In the genomic region with DNA sequence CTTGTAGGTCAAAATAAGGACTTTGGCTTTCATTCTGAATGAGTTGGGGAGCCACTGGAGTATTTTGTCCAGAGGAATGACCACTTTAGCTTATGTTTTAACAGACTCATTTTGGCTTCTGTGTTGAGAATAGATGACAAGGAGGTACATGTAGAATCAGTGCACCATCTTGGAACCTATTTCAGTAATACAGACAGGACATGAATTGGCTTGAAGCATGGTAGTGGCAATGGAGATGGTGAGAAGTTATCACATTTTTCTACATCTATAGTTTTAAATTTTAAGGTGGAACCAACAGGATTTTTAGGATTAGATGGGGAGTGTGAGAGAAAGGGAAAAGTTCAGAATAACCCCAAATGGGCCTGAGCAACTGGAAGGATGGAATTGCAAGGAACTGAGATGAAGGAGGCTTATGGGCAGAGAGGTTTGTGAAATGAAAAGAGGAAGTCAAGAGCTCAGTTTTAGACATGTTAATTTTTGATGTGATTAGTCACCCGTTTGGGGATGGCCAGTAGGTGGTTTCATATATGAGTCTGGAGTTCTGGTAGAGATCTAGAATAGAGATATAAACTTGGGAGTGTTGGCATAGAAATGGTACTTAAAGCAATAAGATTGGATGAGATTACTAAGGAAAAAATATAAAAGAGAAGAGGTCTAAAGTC, we compare ENCODE assay signal across 26 cellular contexts.
A peak's percentile ranks its signal among the peaks of the same experiment; 100 is the strongest.
DNase-seq lines count a peak whose midpoint lies in the region; ATAC-seq, FAIRE-seq and TF ChIP-seq lines count a peak whose summit lies in the region.
"Had no signal": no experiment of that assay in that cellular context is flagged by ENCODE, and none has a peak within 500 bp of the region (broad histone marks: within the 10 kb centered on the region; RNA-seq: fewer than 3 reads in every experiment).

No MANE protein-coding gene starts in this region.

- ATAC-seq in HG02623 (IDR thresholded peaks at IDR 0.05; ENCODE audit: unreplicated experiment): no peak
- ATAC-seq: left cardiac atrium had no signal

- peaks cover 0 to 1% of the 10 kb centered on the region in 2 donors for H3K36me3 Mint-ChIP-seq in CD14-positive monocyte
- H3K36me3 Mint-ChIP-seq: mesothelial cell of epicardium, neural progenitor cell had no signal

- H2AFZ ChIP-seq in GM23248 (no peak overlapping the region), keratinocyte (ENCODE audit: control insufficient read depth, low read length) (no peak overlapping the region), SK-N-SH (ENCODE audit: low read depth) (no peak overlapping the region)
- H2AFZ ChIP-seq: neural progenitor cell had no signal

- H3F3A ChIP-seq in GM23248 (ENCODE audit: insufficient read depth): no peaks in the 10 kb centered on the region
- no peaks in the 10 kb centered on the region for H3F3A ChIP-seq in SK-N-SH (replicated peaks; ENCODE audit: insufficient read depth)

- no peak for TF ChIP-seq CTCF in CD14-positive monocyte (IDR thresholded peaks at IDR 0.05)
- no peak for TF ChIP-seq CTCF in keratinocyte (optimal IDR thresholded peaks at IDR 0.05 in 1 of 3, IDR thresholded peaks at IDR 0.05 in 1 of 3, conservative IDR thresholded peaks at IDR 0.05 in 1 of 3; ENCODE audit: extremely low read depth in 1 of 3, insufficient read depth in 2 of 3, low read length in 3 of 3)
- TF ChIP-seq CTCF in SK-N-SH (IDR thresholded peaks at IDR 0.05): no peak

- POLR2A ChIA-PET in SK-N-SH (lab: Yijun Ruan, JAX): no interaction called here

- H3K4me2 ChIP-seq in GM23248 (ENCODE audit: unreplicated experiment) (no peak overlapping the region), keratinocyte (ENCODE audit: control insufficient read depth, extremely low read depth, insufficient read depth, low read depth, low read length) (no peak overlapping the region), SK-N-SH (no peak overlapping the region)
- H3K4me2 ChIP-seq: neural progenitor cell had no signal

- no peak for TF ChIP-seq EP300 in SK-N-SH (IDR thresholded peaks at IDR 0.05; ENCODE audit: borderline replicate concordance in 1 of 2, low read depth in 1 of 2, low read length in 1 of 2)

- H3K36me3 ChIP-seq in GM23248 (ENCODE audit: low read depth) (no peaks in the 10 kb centered on the region), keratinocyte (ENCODE audit: control insufficient read depth in 2 of 2, extremely low read depth in 1 of 2, insufficient read depth in 2 of 2, low read length in 2 of 2) (no peaks in the 10 kb centered on the region), SK-N-SH (replicated peaks in 1 of 2; ENCODE audit: control insufficient read depth in 1 of 2, insufficient read depth in 2 of 2, low read length in 1 of 2) (no peaks in the 10 kb centered on the region)
- H3K36me3 ChIP-seq: brain microvascular endothelial cell, HAP-1, neural progenitor cell, tibial artery had no signal

- H3K27ac ChIP-seq in GM23248 (no peak overlapping the region), keratinocyte (ENCODE audit: control insufficient read depth, insufficient read depth, low read length) (no peak overlapping the region), SK-N-SH (ENCODE audit: low read depth in 2 of 2, low read length in 1 of 2) (no peak overlapping the region)
- H3K27ac ChIP-seq: brain microvascular endothelial cell, coronary artery, HL-60, neural progenitor cell, tibial artery had no signal

- H3K9me1 ChIP-seq in keratinocyte (ENCODE audit: control insufficient read depth, extremely low read depth, insufficient read depth, low read length): no peaks in the 10 kb centered on the region

- H4K20me1 ChIP-seq in GM23248 (ENCODE audit: insufficient read depth) (no peaks in the 10 kb centered on the region), keratinocyte (ENCODE audit: control insufficient read depth, extremely low read depth, insufficient read depth, low read length) (no peaks in the 10 kb centered on the region), SK-N-SH (ENCODE audit: insufficient read depth) (no peaks in the 10 kb centered on the region)

- in situ Hi-C loops in GM23248 (cut with MboI): no loop called here

- CTCF ChIA-PET in SK-N-SH (lab: Yijun Ruan, JAX): interaction anchor here (0.7 to 1.1 kb wide), 2 partner anchors 29 to 480 kb away, joined by 5 read pairs; no protein-coding TSS in a partner anchor

- no peak for DNase-seq in CD14-positive monocyte (ENCODE audit: low spot score)
- peak; percentile 4 for DNase-seq in GM23248
- DNase-seq in NOMO-1 treated with dmso at 0.1 percent for 144 hours (lab: John Stamatoyannopoulos, UW; ENCODE audit: unreplicated experiment): peak; percentile 61
- no peak for DNase-seq in keratinocyte (ENCODE audit: low read depth, low spot score)
- DNase-seq in superior temporal gyrus (ENCODE audit: extremely low spot score): no peak
- no peak for DNase-seq in activated CD4-positive, CD25-positive, alpha-beta regulatory T cell treated with anti-CD3 and anti-CD28 coated beads, Interleukin-2, amount 50 U/mL, for 72 hours
- DNase-seq in SK-N-SH: no peak
- DNase-seq: activated CD4-positive, alpha-beta T cell treated with anti-CD3 and anti-CD28 coated beads, Interleukin-2, amount 50 U/mL, for 1 hour; activated CD8-positive, alpha-beta memory T cell treated with anti-CD3 and anti-CD28 coated beads, Interleukin-2, amount 50 U/mL, for 4 hours; brain microvascular endothelial cell; CD4-positive, alpha-beta memory T cell; endodermal cell; IMR-90; left cardiac atrium; NCI-H1048; NCI-H2029; NCI-H345; stimulated activated naive CD4-positive, alpha-beta T cell; tibial artery had no signal

- no peak overlapping the region for H3K4me3 Mint-ChIP-seq in CD14-positive monocyte
- H3K4me3 Mint-ChIP-seq: CD4-positive, alpha-beta memory T cell; endodermal cell; mesothelial cell of epicardium; neural progenitor cell had no signal

- H3K9me3 Mint-ChIP-seq in CD14-positive monocyte: peaks cover 3 to 12% (median 9%) of the 10 kb centered on the region in 7 donors

- dilution Hi-C loops in keratinocyte (cut with MboI; ENCODE audit: extremely low pct_ligation_motif_present, low sequenced_read_pairs): no loop called here

- H3K27me3 Mint-ChIP-seq in CD14-positive monocyte (ENCODE audit: low read depth in 3 of 3): peaks cover 0 to 3% (median 0%) of the 10 kb centered on the region in 3 donors

- H3K4me3 ChIP-seq in GM23248 (no peak overlapping the region), keratinocyte (ENCODE audit: control insufficient read depth in 2 of 3, extremely low read depth in 1 of 3, insufficient read depth in 2 of 3, low read depth in 1 of 3, low read length in 3 of 3) (no peak overlapping the region), SK-N-SH (ENCODE audit: low read depth in 2 of 2, low read length in 1 of 2) (no peak overlapping the region)
- H3K4me3 ChIP-seq: coronary artery, HAP-1, neural progenitor cell, tibial artery had no signal

- peak overlapping the region in 5 of 7 donors; percentile 0 to 59 (median 39) for H3K27ac Mint-ChIP-seq in CD14-positive monocyte
- H3K27ac Mint-ChIP-seq: CD4-positive, alpha-beta memory T cell; endodermal cell; mesothelial cell of epicardium; neural progenitor cell; progenitor cell of endocrine pancreas had no signal

- no peaks in the 10 kb centered on the region for H3K9me3 ChIP-seq in GM23248 (ENCODE audit: low read depth)
- no peaks in the 10 kb centered on the region for H3K9me3 ChIP-seq in keratinocyte (ENCODE audit: control insufficient read depth, low read depth, low read length)
- H3K9me3 ChIP-seq in SK-N-SH: no peaks in the 10 kb centered on the region
- H3K9me3 ChIP-seq: HAP-1, tibial artery had no signal

- peaks cover 23% of the 10 kb centered on the region for H3K4me1 Mint-ChIP-seq in CD14-positive monocyte

- H3K79me2 ChIP-seq in GM23248 (ENCODE audit: insufficient read depth) (no peaks in the 10 kb centered on the region), keratinocyte (ENCODE audit: control insufficient read depth, insufficient read depth, low read length) (no peaks in the 10 kb centered on the region), SK-N-SH (ENCODE audit: insufficient read depth) (no peaks in the 10 kb centered on the region)

- WGBS in GM23248 (ENCODE audit: low coverage in 1 of 2, low lambda C conversion rate in 2 of 2, missing lambda C conversion rate in 2 of 2), 2 experiments: 73 to 80% methylated on average over 1 of the region's 1 CpG
- 8% methylated on average over 1 of the region's 1 CpG for WGBS in SK-N-SH (ENCODE audit: low lambda C conversion rate)

- H3K27me3 ChIP-seq in GM23248 (replicated peaks; ENCODE audit: insufficient read depth) (no peaks in the 10 kb centered on the region), keratinocyte (ENCODE audit: control insufficient read depth, extremely low read depth, insufficient read depth, low read length) (no peaks in the 10 kb centered on the region), SK-N-SH (ENCODE audit: insufficient read depth) (no peaks in the 10 kb centered on the region; the same call in 1 of the 2 replicates)
- H3K27me3 ChIP-seq: brain microvascular endothelial cell, neural progenitor cell had no signal

- no peak for TF ChIP-seq RAD21 in SK-N-SH (IDR thresholded peaks at IDR 0.05; ENCODE audit: low read length)

- intact Hi-C loops in CD14-positive monocyte (cut with micrococcal nuclease): loop anchor here (5.0 to 10.0 kb wide), 2 partner anchors 85 to 88 kb away; a partner anchor contains a TSS

- H3K9me2 ChIP-seq in GM23248 (ENCODE audit: insufficient read depth): no peaks in the 10 kb centered on the region
- no peaks in the 10 kb centered on the region for H3K9me2 ChIP-seq in SK-N-SH

- no peak overlapping the region for H3K9ac ChIP-seq in GM23248
- no peak overlapping the region for H3K9ac ChIP-seq in keratinocyte (ENCODE audit: control insufficient read depth, extremely low read depth, insufficient read depth, low read length)
- H3K9ac ChIP-seq in SK-N-SH: no peak overlapping the region
- H3K9ac ChIP-seq: neural progenitor cell had no signal

- no peaks in the 10 kb centered on the region for H3K4me1 ChIP-seq in GM23248 (ENCODE audit: insufficient read depth)
- no peaks in the 10 kb centered on the region for H3K4me1 ChIP-seq in keratinocyte (ENCODE audit: control insufficient read depth, extremely low read depth, insufficient read depth, low read length)
- H3K4me1 ChIP-seq in SK-N-SH (ENCODE audit: control insufficient read depth in 1 of 2, insufficient read depth in 2 of 2, low read depth in 1 of 2, low read length in 1 of 2): peaks cover 0 to 9% of the 10 kb centered on the region in 2 experiments; a peak in 2 of 4 replicates
- H3K4me1 ChIP-seq: HAP-1, tibial artery had no signal

- FAIRE-seq in keratinocyte (lab: Jason Lieb, UNC): peak; percentile 17

TF ChIP-seq in SK-N-SH, 30 proteins besides CTCF, POLR2A, EP300 and RAD21 (continues in another document):
- TF ChIP-seq JUND (IDR thresholded peaks at IDR 0.05) (no peak), NFIC (IDR thresholded peaks at IDR 0.05; ENCODE audit: borderline replicate concordance) (no peak)
- TF ChIP-seq, protein P1, sequence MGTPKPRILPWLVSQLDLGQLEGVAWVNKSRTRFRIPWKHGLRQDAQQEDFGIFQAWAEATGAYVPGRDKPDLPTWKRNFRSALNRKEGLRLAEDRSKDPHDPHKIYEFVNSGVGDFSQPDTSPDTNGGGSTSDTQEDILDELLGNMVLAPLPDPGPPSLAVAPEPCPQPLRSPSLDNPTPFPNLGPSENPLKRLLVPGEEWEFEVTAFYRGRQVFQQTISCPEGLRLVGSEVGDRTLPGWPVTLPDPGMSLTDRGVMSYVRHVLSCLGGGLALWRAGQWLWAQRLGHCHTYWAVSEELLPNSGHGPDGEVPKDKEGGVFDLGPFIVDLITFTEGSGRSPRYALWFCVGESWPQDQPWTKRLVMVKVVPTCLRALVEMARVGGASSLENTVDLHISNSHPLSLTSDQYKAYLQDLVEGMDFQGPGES (IDR thresholded peaks at IDR 0.05; ENCODE audit: low read depth, low read length): no peak

Comparison
In these comparisons a context has a peak if more than half of its experiments do, and no peak if none do; other contexts are left out.
1. DNase-seq: peak in GM23248 (single experiment) and NOMO-1 treated with dmso at 0.1 percent for 144 hours (single experiment); none in CD14-positive monocyte (single experiment), keratinocyte (single experiment), superior temporal gyrus (single experiment), activated CD4-positive, CD25-positive, alpha-beta regulatory T cell treated with anti-CD3 and anti-CD28 coated beads, Interleukin-2, amount 50 U/mL, for 72 hours (single experiment) and SK-N-SH (single experiment).